In genomic region chr9:120386390-120387131, GRCh38 we compare ENCODE assay signal across 1 cellular context.
TF ChIP-seq lines count a peak whose summit lies in the region.

No MANE protein-coding gene starts in this region.

TF ChIP-seq in HepG2, 621 proteins besides CTCF, POLR2A, EP300 and RAD21 (continued from another document and continues in another):
- TF ChIP-seq TERF1 (CRISPR knock-in tag; IDR thresholded peaks at IDR 0.05) (no peak), ZNF615 (CRISPR knock-in tag; IDR thresholded peaks at IDR 0.05; ENCODE audit: borderline replicate concordance) (no peak), PPARG (CRISPR knock-in tag; conservative IDR thresholded peaks at IDR 0.05) (no peak; the same call in 1 of the 2 replicates), ZNF281 (CRISPR knock-in tag; IDR thresholded peaks at IDR 0.05; ENCODE audit: borderline replicate concordance) (no peak), CHD4 (IDR thresholded peaks at IDR 0.05; ENCODE audit: borderline replicate concordance, low read length) (no peak; the same call in 1 of the 2 replicates), ZFYVE20 (CRISPR knock-in tag; IDR thresholded peaks at IDR 0.05; ENCODE audit: borderline replicate concordance, low read depth) (no peak), SNAPC5 (CRISPR knock-in tag; IDR thresholded peaks at IDR 0.05; ENCODE audit: borderline replicate concordance) (no peak), MXD4 (CRISPR knock-in tag; IDR thresholded peaks at IDR 0.05) (no peak; the same call in 1 of the 2 replicates), MEF2D (CRISPR knock-in tag; IDR thresholded peaks at IDR 0.05) (peak; percentile 64), ZBTB42 (CRISPR knock-in tag; IDR thresholded peaks at IDR 0.05) (no peak), ZFY (CRISPR knock-in tag; IDR thresholded peaks at IDR 0.05) (peak; percentile 60), HMG20A (CRISPR knock-in tag; IDR thresholded peaks at IDR 0.05; ENCODE audit: borderline replicate concordance) (peak; percentile 54), RARA (CRISPR knock-in tag; IDR thresholded peaks at IDR 0.05) (peak; percentile 40; the same call in 1 of the 2 replicates), ZNF33B (CRISPR knock-in tag; IDR thresholded peaks at IDR 0.05) (no peak; the same call in 1 of the 2 replicates), KLF12 (CRISPR knock-in tag; IDR thresholded peaks at IDR 0.05; ENCODE audit: borderline replicate concordance) (no peak), ZMYM2 (CRISPR knock-in tag; IDR thresholded peaks at IDR 0.05) (no peak), KAT7 (CRISPR knock-in tag; IDR thresholded peaks at IDR 0.05; ENCODE audit: borderline replicate concordance) (no peak), HNF1A (IDR thresholded peaks at IDR 0.05; ENCODE audit: low read depth) (no peak), HNF1A (CRISPR knock-in tag; IDR thresholded peaks at IDR 0.05; ENCODE audit: borderline replicate concordance) (peak; percentile 37; the same call in 1 of the 2 replicates), ZNF609 (CRISPR knock-in tag; IDR thresholded peaks at IDR 0.05; ENCODE audit: borderline replicate concordance) (0 out of 2 replicates have a peak, but pooled peaks have one; percentile 33), SP4 (CRISPR knock-in tag; IDR thresholded peaks at IDR 0.05) (0 out of 2 replicates have a peak, but pooled peaks have one; percentile 24), MYPOP (CRISPR knock-in tag; IDR thresholded peaks at IDR 0.05) (no peak), ZC3H4 (CRISPR knock-in tag; IDR thresholded peaks at IDR 0.05; ENCODE audit: borderline replicate concordance) (no peak), SAFB2 (CRISPR knock-in tag; IDR thresholded peaks at IDR 0.05; ENCODE audit: borderline replicate concordance, low read depth) (no peak), MIXL1 (CRISPR knock-in tag; IDR thresholded peaks at IDR 0.05) (0 out of 2 replicates have a peak, but pooled peaks have one; percentile 50), KDM5A (IDR thresholded peaks at IDR 0.05; ENCODE audit: borderline replicate concordance, low read length) (no peak), ZNF782 (CRISPR knock-in tag; IDR thresholded peaks at IDR 0.05; ENCODE audit: borderline replicate concordance) (peak; percentile 75; the same call in 1 of the 2 replicates), ZNF574 (CRISPR knock-in tag; IDR thresholded peaks at IDR 0.05) (peak; percentile 13; the same call in 1 of the 2 replicates), FOXA1 (IDR thresholded peaks at IDR 0.05) (no peak), FOXA1 (CRISPR knock-in tag; IDR thresholded peaks at IDR 0.05) (0 out of 2 replicates have a peak, but pooled peaks have one; percentile 22), ZNF784 (CRISPR knock-in tag; IDR thresholded peaks at IDR 0.05; ENCODE audit: borderline replicate concordance) (peak; percentile 33), ZNF503 (CRISPR knock-in tag; IDR thresholded peaks at IDR 0.05) (peak; percentile 66; the same call in 1 of the 2 replicates), SMAD3 (CRISPR knock-in tag; IDR thresholded peaks at IDR 0.05) (no peak)
